In genomic region chr1:24932284-24932683, GRCh38 we compare ENCODE assay signal across 1 cellular context.
TF ChIP-seq lines count a peak whose summit lies in the region.

No MANE protein-coding gene starts in this region.

TF ChIP-seq in K562, 482 proteins besides CTCF, POLR2A, EP300 and RAD21 (continued from another document and continues in another):
- TF ChIP-seq, protein P1, sequence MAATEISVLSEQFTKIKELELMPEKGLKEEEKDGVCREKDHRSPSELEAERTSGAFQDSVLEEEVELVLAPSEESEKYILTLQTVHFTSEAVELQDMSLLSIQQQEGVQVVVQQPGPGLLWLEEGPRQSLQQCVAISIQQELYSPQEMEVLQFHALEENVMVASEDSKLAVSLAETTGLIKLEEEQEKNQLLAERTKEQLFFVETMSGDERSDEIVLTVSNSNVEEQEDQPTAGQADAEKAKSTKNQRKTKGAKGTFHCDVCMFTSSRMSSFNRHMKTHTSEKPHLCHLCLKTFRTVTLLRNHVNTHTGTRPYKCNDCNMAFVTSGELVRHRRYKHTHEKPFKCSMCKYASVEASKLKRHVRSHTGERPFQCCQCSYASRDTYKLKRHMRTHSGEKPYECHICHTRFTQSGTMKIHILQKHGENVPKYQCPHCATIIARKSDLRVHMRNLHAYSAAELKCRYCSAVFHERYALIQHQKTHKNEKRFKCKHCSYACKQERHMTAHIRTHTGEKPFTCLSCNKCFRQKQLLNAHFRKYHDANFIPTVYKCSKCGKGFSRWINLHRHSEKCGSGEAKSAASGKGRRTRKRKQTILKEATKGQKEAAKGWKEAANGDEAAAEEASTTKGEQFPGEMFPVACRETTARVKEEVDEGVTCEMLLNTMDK (IDR thresholded peaks at IDR 0.05; ENCODE audit: borderline replicate concordance, insufficient read depth, low read depth, low read length, poor library complexity, severe bottlenecking): peak; percentile 26
- TF ChIP-seq PTRF (tag; IDR thresholded peaks at IDR 0.05) (no peak), MAFK (IDR thresholded peaks at IDR 0.05; ENCODE audit: low read length) (no peak), ZNF592 (IDR thresholded peaks at IDR 0.05) (no peak), ZNF75A (CRISPR knock-in tag; IDR thresholded peaks at IDR 0.05) (no peak), CREBBP (IDR thresholded peaks at IDR 0.05; ENCODE audit: low read depth, low read length) (no peak), CBX2 (IDR thresholded peaks at IDR 0.05; ENCODE audit: insufficient read depth, low read length, poor library complexity, severe bottlenecking) (no peak), ZNF324 (CRISPR knock-in tag; IDR thresholded peaks at IDR 0.05) (no peak), ESRRA (IDR thresholded peaks at IDR 0.05; ENCODE audit: borderline replicate concordance, low read depth) (0 out of 2 replicates have a peak, but pooled peaks have one; percentile 25), SRSF1 (IDR thresholded peaks at IDR 0.05; ENCODE audit: low read depth, low read length) (no peak), HSF4 (CRISPR knock-in tag; IDR thresholded peaks at IDR 0.05; ENCODE audit: borderline replicate concordance) (0 out of 2 replicates have a peak, but pooled peaks have one; percentile 20), SMAD1 (IDR thresholded peaks at IDR 0.05; ENCODE audit: low read depth, low read length, partially characterized antibody) (no peak), ZNF263 (CRISPR knock-in tag; IDR thresholded peaks at IDR 0.05; ENCODE audit: borderline replicate concordance) (no peak), CREB1 (IDR thresholded peaks at IDR 0.05) (no peak), CREB1 (CRISPR knock-in tag; IDR thresholded peaks at IDR 0.05) (no peak), RAD51 (IDR thresholded peaks at IDR 0.05; ENCODE audit: borderline replicate concordance, low read depth) (no peak), ZNF146 (CRISPR knock-in tag; IDR thresholded peaks at IDR 0.05; ENCODE audit: unreplicated experiment) (no peak), RBBP5 (IDR thresholded peaks at IDR 0.05; ENCODE audit: borderline replicate concordance, insufficient read depth, low read length, poor library complexity, severe bottlenecking) (no peak), NCOA4 (IDR thresholded peaks at IDR 0.05; ENCODE audit: partially characterized antibody) (no peak), ZBTB7A (IDR thresholded peaks at IDR 0.05; ENCODE audit: borderline replicate concordance, control insufficient read depth, low read depth, low read length) (peak; percentile 45; the same call in 1 of the 2 replicates), NEUROD1 (IDR thresholded peaks at IDR 0.05; ENCODE audit: borderline replicate concordance, low read depth, low read length, partially characterized antibody) (no peak), POLR2AphosphoS2 (IDR thresholded peaks at IDR 0.05; ENCODE audit: low read length) (no peak), HDAC2 (IDR thresholded peaks at IDR 0.05) (no peak), ZNF134 (CRISPR knock-in tag; conservative IDR thresholded peaks at IDR 0.05) (no peak), TFAP4 (CRISPR knock-in tag; IDR thresholded peaks at IDR 0.05; ENCODE audit: borderline replicate concordance) (no peak), VEZF1 (CRISPR knock-in tag; IDR thresholded peaks at IDR 0.05) (peak; percentile 51)
- TF ChIP-seq, protein P2, sequence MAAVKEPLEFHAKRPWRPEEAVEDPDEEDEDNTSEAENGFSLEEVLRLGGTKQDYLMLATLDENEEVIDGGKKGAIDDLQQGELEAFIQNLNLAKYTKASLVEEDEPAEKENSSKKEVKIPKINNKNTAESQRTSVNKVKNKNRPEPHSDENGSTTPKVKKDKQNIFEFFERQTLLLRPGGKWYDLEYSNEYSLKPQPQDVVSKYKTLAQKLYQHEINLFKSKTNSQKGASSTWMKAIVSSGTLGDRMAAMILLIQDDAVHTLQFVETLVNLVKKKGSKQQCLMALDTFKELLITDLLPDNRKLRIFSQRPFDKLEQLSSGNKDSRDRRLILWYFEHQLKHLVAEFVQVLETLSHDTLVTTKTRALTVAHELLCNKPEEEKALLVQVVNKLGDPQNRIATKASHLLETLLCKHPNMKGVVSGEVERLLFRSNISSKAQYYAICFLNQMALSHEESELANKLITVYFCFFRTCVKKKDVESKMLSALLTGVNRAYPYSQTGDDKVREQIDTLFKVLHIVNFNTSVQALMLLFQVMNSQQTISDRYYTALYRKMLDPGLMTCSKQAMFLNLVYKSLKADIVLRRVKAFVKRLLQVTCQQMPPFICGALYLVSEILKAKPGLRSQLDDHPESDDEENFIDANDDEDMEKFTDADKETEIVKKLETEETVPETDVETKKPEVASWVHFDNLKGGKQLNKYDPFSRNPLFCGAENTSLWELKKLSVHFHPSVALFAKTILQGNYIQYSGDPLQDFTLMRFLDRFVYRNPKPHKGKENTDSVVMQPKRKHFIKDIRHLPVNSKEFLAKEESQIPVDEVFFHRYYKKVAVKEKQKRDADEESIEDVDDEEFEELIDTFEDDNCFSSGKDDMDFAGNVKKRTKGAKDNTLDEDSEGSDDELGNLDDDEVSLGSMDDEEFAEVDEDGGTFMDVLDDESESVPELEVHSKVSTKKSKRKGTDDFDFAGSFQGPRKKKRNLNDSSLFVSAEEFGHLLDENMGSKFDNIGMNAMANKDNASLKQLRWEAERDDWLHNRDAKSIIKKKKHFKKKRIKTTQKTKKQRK (IDR thresholded peaks at IDR 0.05; ENCODE audit: borderline replicate concordance, low read depth, low read length): no peak
- TF ChIP-seq, protein P3, sequence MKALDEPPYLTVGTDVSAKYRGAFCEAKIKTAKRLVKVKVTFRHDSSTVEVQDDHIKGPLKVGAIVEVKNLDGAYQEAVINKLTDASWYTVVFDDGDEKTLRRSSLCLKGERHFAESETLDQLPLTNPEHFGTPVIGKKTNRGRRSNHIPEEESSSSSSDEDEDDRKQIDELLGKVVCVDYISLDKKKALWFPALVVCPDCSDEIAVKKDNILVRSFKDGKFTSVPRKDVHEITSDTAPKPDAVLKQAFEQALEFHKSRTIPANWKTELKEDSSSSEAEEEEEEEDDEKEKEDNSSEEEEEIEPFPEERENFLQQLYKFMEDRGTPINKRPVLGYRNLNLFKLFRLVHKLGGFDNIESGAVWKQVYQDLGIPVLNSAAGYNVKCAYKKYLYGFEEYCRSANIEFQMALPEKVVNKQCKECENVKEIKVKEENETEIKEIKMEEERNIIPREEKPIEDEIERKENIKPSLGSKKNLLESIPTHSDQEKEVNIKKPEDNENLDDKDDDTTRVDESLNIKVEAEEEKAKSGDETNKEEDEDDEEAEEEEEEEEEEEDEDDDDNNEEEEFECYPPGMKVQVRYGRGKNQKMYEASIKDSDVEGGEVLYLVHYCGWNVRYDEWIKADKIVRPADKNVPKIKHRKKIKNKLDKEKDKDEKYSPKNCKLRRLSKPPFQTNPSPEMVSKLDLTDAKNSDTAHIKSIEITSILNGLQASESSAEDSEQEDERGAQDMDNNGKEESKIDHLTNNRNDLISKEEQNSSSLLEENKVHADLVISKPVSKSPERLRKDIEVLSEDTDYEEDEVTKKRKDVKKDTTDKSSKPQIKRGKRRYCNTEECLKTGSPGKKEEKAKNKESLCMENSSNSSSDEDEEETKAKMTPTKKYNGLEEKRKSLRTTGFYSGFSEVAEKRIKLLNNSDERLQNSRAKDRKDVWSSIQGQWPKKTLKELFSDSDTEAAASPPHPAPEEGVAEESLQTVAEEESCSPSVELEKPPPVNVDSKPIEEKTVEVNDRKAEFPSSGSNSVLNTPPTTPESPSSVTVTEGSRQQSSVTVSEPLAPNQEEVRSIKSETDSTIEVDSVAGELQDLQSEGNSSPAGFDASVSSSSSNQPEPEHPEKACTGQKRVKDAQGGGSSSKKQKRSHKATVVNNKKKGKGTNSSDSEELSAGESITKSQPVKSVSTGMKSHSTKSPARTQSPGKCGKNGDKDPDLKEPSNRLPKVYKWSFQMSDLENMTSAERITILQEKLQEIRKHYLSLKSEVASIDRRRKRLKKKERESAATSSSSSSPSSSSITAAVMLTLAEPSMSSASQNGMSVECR (CRISPR knock-in tag; IDR thresholded peaks at IDR 0.05): no peak
- TF ChIP-seq, protein P4, sequence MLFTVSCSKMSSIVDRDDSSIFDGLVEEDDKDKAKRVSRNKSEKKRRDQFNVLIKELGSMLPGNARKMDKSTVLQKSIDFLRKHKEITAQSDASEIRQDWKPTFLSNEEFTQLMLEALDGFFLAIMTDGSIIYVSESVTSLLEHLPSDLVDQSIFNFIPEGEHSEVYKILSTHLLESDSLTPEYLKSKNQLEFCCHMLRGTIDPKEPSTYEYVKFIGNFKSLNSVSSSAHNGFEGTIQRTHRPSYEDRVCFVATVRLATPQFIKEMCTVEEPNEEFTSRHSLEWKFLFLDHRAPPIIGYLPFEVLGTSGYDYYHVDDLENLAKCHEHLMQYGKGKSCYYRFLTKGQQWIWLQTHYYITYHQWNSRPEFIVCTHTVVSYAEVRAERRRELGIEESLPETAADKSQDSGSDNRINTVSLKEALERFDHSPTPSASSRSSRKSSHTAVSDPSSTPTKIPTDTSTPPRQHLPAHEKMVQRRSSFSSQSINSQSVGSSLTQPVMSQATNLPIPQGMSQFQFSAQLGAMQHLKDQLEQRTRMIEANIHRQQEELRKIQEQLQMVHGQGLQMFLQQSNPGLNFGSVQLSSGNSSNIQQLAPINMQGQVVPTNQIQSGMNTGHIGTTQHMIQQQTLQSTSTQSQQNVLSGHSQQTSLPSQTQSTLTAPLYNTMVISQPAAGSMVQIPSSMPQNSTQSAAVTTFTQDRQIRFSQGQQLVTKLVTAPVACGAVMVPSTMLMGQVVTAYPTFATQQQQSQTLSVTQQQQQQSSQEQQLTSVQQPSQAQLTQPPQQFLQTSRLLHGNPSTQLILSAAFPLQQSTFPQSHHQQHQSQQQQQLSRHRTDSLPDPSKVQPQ (CRISPR knock-in tag; IDR thresholded peaks at IDR 0.05; ENCODE audit: borderline replicate concordance): no peak
- TF ChIP-seq, protein P5, sequence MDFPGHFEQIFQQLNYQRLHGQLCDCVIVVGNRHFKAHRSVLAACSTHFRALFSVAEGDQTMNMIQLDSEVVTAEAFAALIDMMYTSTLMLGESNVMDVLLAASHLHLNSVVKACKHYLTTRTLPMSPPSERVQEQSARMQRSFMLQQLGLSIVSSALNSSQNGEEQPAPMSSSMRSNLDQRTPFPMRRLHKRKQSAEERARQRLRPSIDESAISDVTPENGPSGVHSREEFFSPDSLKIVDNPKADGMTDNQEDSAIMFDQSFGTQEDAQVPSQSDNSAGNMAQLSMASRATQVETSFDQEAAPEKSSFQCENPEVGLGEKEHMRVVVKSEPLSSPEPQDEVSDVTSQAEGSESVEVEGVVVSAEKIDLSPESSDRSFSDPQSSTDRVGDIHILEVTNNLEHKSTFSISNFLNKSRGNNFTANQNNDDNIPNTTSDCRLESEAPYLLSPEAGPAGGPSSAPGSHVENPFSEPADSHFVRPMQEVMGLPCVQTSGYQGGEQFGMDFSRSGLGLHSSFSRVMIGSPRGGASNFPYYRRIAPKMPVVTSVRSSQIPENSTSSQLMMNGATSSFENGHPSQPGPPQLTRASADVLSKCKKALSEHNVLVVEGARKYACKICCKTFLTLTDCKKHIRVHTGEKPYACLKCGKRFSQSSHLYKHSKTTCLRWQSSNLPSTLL (IDR thresholded peaks at IDR 0.05): no peak
- TF ChIP-seq, protein P6, sequence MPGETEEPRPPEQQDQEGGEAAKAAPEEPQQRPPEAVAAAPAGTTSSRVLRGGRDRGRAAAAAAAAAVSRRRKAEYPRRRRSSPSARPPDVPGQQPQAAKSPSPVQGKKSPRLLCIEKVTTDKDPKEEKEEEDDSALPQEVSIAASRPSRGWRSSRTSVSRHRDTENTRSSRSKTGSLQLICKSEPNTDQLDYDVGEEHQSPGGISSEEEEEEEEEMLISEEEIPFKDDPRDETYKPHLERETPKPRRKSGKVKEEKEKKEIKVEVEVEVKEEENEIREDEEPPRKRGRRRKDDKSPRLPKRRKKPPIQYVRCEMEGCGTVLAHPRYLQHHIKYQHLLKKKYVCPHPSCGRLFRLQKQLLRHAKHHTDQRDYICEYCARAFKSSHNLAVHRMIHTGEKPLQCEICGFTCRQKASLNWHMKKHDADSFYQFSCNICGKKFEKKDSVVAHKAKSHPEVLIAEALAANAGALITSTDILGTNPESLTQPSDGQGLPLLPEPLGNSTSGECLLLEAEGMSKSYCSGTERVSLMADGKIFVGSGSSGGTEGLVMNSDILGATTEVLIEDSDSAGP (CRISPR knock-in tag; IDR thresholded peaks at IDR 0.05): no peak
